8 cellular contexts compared by ENCODE assay signal in genomic region chr12:8038659-8039114, GRCh38. TPM values are rescaled to one million over a fixed set of nuclear protein-coding genes. Genes with fewer than 3 reads are reported as not detected.
DNase-seq lines count a peak whose midpoint lies in the region; ATAC-seq and TF ChIP-seq lines count a peak whose summit lies in the region.

No MANE protein-coding gene starts in this region.

- no peak overlapping the region for H3K27ac Mint-ChIP-seq in activated naive CD4-positive, alpha-beta T cell treated with anti-CD3 and anti-CD28 coated beads for 36 hours
- peak overlapping the region; percentile 69 for H3K27ac Mint-ChIP-seq in osteocyte (ENCODE audit: unreplicated experiment)

- DNase-seq in GF-D8 (lab: John Stamatoyannopoulos, UW) (peak; percentile 46), NCI-H2107 (lab: John Stamatoyannopoulos, UW) (peak; percentile 91), head of caudate nucleus (peak in 41 of 42 donors; percentile 41 to 92 (median 77)), osteocyte (ENCODE audit: extremely low spot score, unreplicated experiment) (no peak), foreskin melanocyte (no peak), LoVo (ENCODE audit: low spot score) (no peak)
- peak; percentile 57 for DNase-seq in activated naive CD4-positive, alpha-beta T cell treated with anti-CD3 and anti-CD28 coated beads for 36 hours

- TF ChIP-seq CTCF in osteocyte (IDR thresholded peaks at IDR 0.05) = no peak

- peaks cover 55% of the 10 kb centered on the region for H3K4me1 Mint-ChIP-seq in activated naive CD4-positive, alpha-beta T cell treated with anti-CD3 and anti-CD28 coated beads for 36 hours (ENCODE audit: low read depth)
- peaks cover 51% of the 10 kb centered on the region for H3K4me1 Mint-ChIP-seq in osteocyte (ENCODE audit: unreplicated experiment)

- peak overlapping the region; percentile 16 for H3K4me3 Mint-ChIP-seq in activated naive CD4-positive, alpha-beta T cell treated with anti-CD3 and anti-CD28 coated beads for 36 hours
- peak overlapping the region; percentile 58 for H3K4me3 Mint-ChIP-seq in osteocyte (ENCODE audit: unreplicated experiment)

- no peak for ATAC-seq in HG03095 (IDR thresholded peaks at IDR 0.05; ENCODE audit: unreplicated experiment)

- no peaks in the 10 kb centered on the region for H3K27me3 Mint-ChIP-seq in activated naive CD4-positive, alpha-beta T cell treated with anti-CD3 and anti-CD28 coated beads for 36 hours (ENCODE audit: low read depth)
- H3K27me3 Mint-ChIP-seq in osteocyte (ENCODE audit: unreplicated experiment) = no peaks in the 10 kb centered on the region

- CTCF ChIA-PET in activated naive CD4-positive, alpha-beta T cell treated with anti-CD3 and anti-CD28 coated beads for 36 hours (lab: Charles Lee) = interaction anchor here (0.6 to 3.1 kb wide), 6 partner anchors 8 to 338 kb away, joined by 3 to 17 read pairs (median 4); no protein-coding TSS in a partner anchor

- intact Hi-C loops in activated naive CD4-positive, alpha-beta T cell treated with anti-CD3 and anti-CD28 coated beads for 36 hours (cut with micrococcal nuclease) = loop anchor here (10.0 kb wide), 1 partner anchor 146 kb away; no protein-coding TSS in a partner anchor
- intact Hi-C loops in head of caudate nucleus (cut with DNase I) = loop anchor here (5.0 kb wide), 1 partner anchor 44 kb away; the partner anchor contains the start of gene NECAP1

- H3K36me3 Mint-ChIP-seq in activated naive CD4-positive, alpha-beta T cell treated with anti-CD3 and anti-CD28 coated beads for 36 hours (ENCODE audit: low read depth) = peaks cover 18% of the 10 kb centered on the region
- peaks cover 19% of the 10 kb centered on the region for H3K36me3 Mint-ChIP-seq in osteocyte (ENCODE audit: unreplicated experiment)

- H3K9me3 Mint-ChIP-seq in activated naive CD4-positive, alpha-beta T cell treated with anti-CD3 and anti-CD28 coated beads for 36 hours = no peaks in the 10 kb centered on the region
- no peaks in the 10 kb centered on the region for H3K9me3 Mint-ChIP-seq in osteocyte (ENCODE audit: unreplicated experiment)

RNA-seq across cellular contexts. Expression of gene FOXJ2, which starts 6.2 kb away (rescaled TPM):
- 10 to 100 TPM; 17.6 to 17.7 TPM for total RNA-seq in activated naive CD4-positive, alpha-beta T cell treated with anti-CD3 and anti-CD28 coated beads for 36 hours
- total RNA-seq in osteocyte = 20.3 and 21.4 TPM in 2 replicates

RNA-seq across cellular contexts. Expression of gene C3AR1, which starts 27.5 kb away (rescaled TPM):
- under 1 TPM; 0.21 to 0.25 TPM for total RNA-seq in activated naive CD4-positive, alpha-beta T cell treated with anti-CD3 and anti-CD28 coated beads for 36 hours
- not detected in 2 replicates for total RNA-seq in osteocyte

RNA-seq across cellular contexts. Expression of gene NECAP1, which starts 43.4 kb away (rescaled TPM):
- total RNA-seq in activated naive CD4-positive, alpha-beta T cell treated with anti-CD3 and anti-CD28 coated beads for 36 hours = 10 to 100 TPM; 30.2 to 32.0 TPM
- total RNA-seq in osteocyte = 28.0 and 29.3 TPM in 2 replicates

Comparison
In these comparisons a context has a peak if more than half of its experiments do, and no peak if none do; other contexts are left out.
1. DNase-seq: peak in GF-D8 (single experiment), NCI-H2107 (single experiment), activated naive CD4-positive, alpha-beta T cell treated with anti-CD3 and anti-CD28 coated beads for 36 hours (single experiment) and head of caudate nucleus (41 of 42); none in osteocyte (single experiment), foreskin melanocyte (single experiment) and LoVo (single experiment).